ENCODE assay signal across 7 cellular contexts in genomic region chr17:64724250-64724649, GRCh38.
A peak's percentile ranks its signal among the peaks of the same experiment; 100 is the strongest.
DNase-seq lines count a peak whose midpoint lies in the region; ATAC-seq, FAIRE-seq and TF ChIP-seq lines count a peak whose summit lies in the region.
"Not testable (repeated sequence)": the region's sequence is repeated elsewhere in the genome, so short reads cannot be mapped to it uniquely, and the experiment has no call there.

No MANE protein-coding gene starts in this region.

- not testable (repeated sequence) for H3K4me1 ChIP-seq in K562 (replicated peaks in 1 of 2; ENCODE audit: control insufficient read depth in 2 of 2, insufficient read depth in 2 of 2, low read length in 2 of 2); right cardiac atrium (ENCODE audit: control insufficient read depth, insufficient read depth, low read length); sigmoid colon

- H3K4me2 ChIP-seq in K562 (ENCODE audit: insufficient read depth, low read length), result not testable (repeated sequence)

- H3K9me1 ChIP-seq in K562 (ENCODE audit: control insufficient read depth, insufficient read depth, low read length), result not testable (repeated sequence)

- peak; percentile 73 for FAIRE-seq in K562 (lab: Jason Lieb, UNC)

- not testable (repeated sequence) for TF ChIP-seq POLR2A in K562 (conservative IDR thresholded peaks at IDR 0.05); sigmoid colon (IDR thresholded peaks at IDR 0.05)

- H4K20me1 ChIP-seq in K562 (replicated peaks; ENCODE audit: control insufficient read depth, insufficient read depth, low read length), result not testable (repeated sequence)

- WGBS in K562 (ENCODE audit: insufficient coverage, low coverage, missing lambda C conversion rate), result 35% methylated on average over 7 of the region's 8 CpGs
- WGBS in right cardiac atrium, result 29% methylated on average over 8 of the region's 8 CpGs
- WGBS in sigmoid colon, 2 donors, result 60 to 77% methylated on average over 8 of the region's 8 CpGs

- not testable (repeated sequence) for H3K27me3 ChIP-seq in K562 (ENCODE audit: control insufficient read depth in 2 of 2, insufficient read depth in 2 of 2, low read length in 2 of 2); right cardiac atrium (ENCODE audit: control insufficient read depth, insufficient read depth); sigmoid colon

- ATAC-seq in K562, result peak; percentile 31; the same call in 1 of the 3 replicates
- peak; percentile 95 to 99 for ATAC-seq in right cardiac atrium

- not testable (repeated sequence) for BruUV-seq in K562 (replicated peaks; lab: Mats Ljungman, UMichigan)

- not testable (repeated sequence) for TF ChIP-seq RAD21 in K562 (CRISPR knock-in tag; conservative IDR thresholded peaks at IDR 0.05 in 1 of 2, IDR thresholded peaks at IDR 0.05 in 1 of 2)

- TF ChIP-seq EP300 in K562 (IDR thresholded peaks at IDR 0.05; ENCODE audit: low read length); sigmoid colon (IDR thresholded peaks at IDR 0.05): not testable (repeated sequence)

- not testable (repeated sequence) for H3K9ac ChIP-seq in K562 (ENCODE audit: insufficient read depth in 1 of 2, low read depth in 2 of 2, low read length in 2 of 2)

- not testable (repeated sequence) for H3K4me3 ChIP-seq in K562; right cardiac atrium (ENCODE audit: low read length); sigmoid colon

- not testable (repeated sequence) for H3K36me3 ChIP-seq in K562 (ENCODE audit: control insufficient read depth, insufficient read depth, low read length); sigmoid colon

- not testable (repeated sequence) for H3K27ac ChIP-seq in K562 (ENCODE audit: extremely low read depth, low read depth, low read length); right cardiac atrium (ENCODE audit: low read length)
- peak overlapping the region in 3 of 4 donors; percentile 45 to 65 (median 52) for H3K27ac ChIP-seq in sigmoid colon

- H2AFZ ChIP-seq in K562 (ENCODE audit: low read depth, low read length), result peak overlapping the region; percentile 59; the same call in 1 of the 2 replicates

- in situ Hi-C loops in K562 (cut with MboI), result not testable (repeated sequence)

- peak; percentile 64 for DNase-seq in H4 (ENCODE audit: low spot score)
- DNase-seq in RPMI7951 (ENCODE audit: low read depth), result peak; percentile 86
- not testable (repeated sequence) for DNase-seq in K562 (ENCODE audit: extremely low read depth in 1 of 4, low spot score in 3 of 4)
- DNase-seq in fibroblast of peridontal ligament (ENCODE audit: extremely low read depth), result peak; percentile 36
- DNase-seq in right cardiac atrium, result peak; percentile 77 to 89 (median 87)
- peak; percentile 65 for DNase-seq in mucosa of gallbladder (ENCODE audit: low spot score)
- peak; percentile 75 for DNase-seq in sigmoid colon

- H3K9me3 ChIP-seq in K562 (replicated peaks; ENCODE audit: control insufficient read depth, insufficient read depth, low read depth, low read length); right cardiac atrium (ENCODE audit: control insufficient read depth, low read length); sigmoid colon: not testable (repeated sequence)

- not testable (repeated sequence) for TF ChIP-seq CTCF in K562 (IDR thresholded peaks at IDR 0.05 in 2 of 3, conservative IDR thresholded peaks at IDR 0.05 in 1 of 3; ENCODE audit: insufficient read depth in 2 of 3, low read depth in 1 of 3, low read length in 3 of 3); sigmoid colon (IDR thresholded peaks at IDR 0.05)

- POLR2A ChIA-PET in K562 (lab: Yijun Ruan, JAX), result interaction anchor here (0.6 to 1.9 kb wide), 2 partner anchors 16 to 106 kb away, joined by 3 to 4 read pairs; no protein-coding TSS in a partner anchor

- intact Hi-C loops in K562 (cut with micrococcal nuclease); right cardiac atrium (cut with DNase I); sigmoid colon (cut with DNase I): not testable (repeated sequence)

- H3K79me2 ChIP-seq in K562 (ENCODE audit: control insufficient read depth, insufficient read depth, low read length), result not testable (repeated sequence)

- CTCF ChIA-PET in K562 (lab: Yijun Ruan, JAX; ENCODE audit: low intra/inter-chr PET ratio), result not testable (repeated sequence)
